ENCODE assay signal across 8 cellular contexts in the genomic region with DNA sequence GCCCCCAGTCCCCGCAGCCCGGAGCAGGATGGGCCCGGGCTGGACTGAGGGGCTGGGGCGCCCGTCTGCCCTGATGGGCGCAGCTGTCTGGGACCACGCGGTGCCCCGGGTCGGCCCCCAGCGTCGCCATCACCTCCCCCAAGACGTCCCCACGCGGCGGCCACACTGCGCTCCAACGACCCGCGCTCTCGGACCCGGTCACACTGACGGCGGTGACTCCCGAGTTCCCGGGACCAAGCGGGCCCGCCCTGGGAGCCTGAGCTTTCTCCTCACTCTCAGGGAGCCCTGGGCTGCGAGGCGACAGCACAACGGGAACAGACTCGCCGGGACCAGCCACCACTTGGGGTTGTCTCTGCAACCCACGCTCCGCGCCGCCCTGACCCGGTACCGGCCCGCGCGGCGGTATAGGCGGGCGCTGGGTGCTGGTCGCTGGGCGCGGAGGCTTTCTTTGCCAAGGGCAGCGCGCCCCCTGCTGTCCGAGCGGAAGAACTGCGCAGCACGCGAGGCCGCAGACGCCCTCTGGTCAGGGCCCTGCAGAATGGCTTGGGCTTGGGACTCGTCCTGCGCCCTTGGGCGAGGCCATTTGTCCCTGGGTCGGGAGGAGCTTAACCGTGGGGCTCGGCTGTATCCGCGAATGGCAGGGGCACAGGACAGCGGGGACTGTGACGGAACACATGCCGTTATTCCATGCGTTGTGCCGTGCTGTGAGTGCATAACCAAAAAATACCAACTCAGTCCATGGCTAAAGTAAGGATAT. TPM values are rescaled to one million over a fixed set of nuclear protein-coding genes. Genes with fewer than 3 reads are reported as not detected.
DNase-seq lines count a peak whose midpoint lies in the region; ATAC-seq and TF ChIP-seq lines count a peak whose summit lies in the region.

No MANE protein-coding gene starts in this region.

- peak overlapping the region in 1 of 2 experiments; percentile 41; a peak in 1 of 4 replicates for H3K4me3 ChIP-seq in DND-41 (ENCODE audit: low read depth in 1 of 2, low read length in 2 of 2)
- no peak overlapping the region for H3K4me3 ChIP-seq in Karpas-422 (ENCODE audit: low read length)

- no peaks in the 10 kb centered on the region for H3K36me3 Mint-ChIP-seq in activated naive CD4-positive, alpha-beta T cell treated with anti-CD3 and anti-CD28 coated beads, Interleukin-2, amount 50 U/mL, for 24 hours
- no peaks in the 10 kb centered on the region for H3K36me3 Mint-ChIP-seq in glutamatergic neuron (ENCODE audit: unreplicated experiment)

- DNase-seq in DND-41 (peak; percentile 57), Karpas-422 (peak; percentile 82), glutamatergic neuron (peak; percentile 88), omental fat pad (ENCODE audit: low spot score) (peak; percentile 76), superior temporal gyrus (ENCODE audit: extremely low spot score) (peak; percentile 84)

- H3K4me3 Mint-ChIP-seq in activated naive CD4-positive, alpha-beta T cell treated with anti-CD3 and anti-CD28 coated beads, Interleukin-2, amount 50 U/mL, for 24 hours, result peak overlapping the region; percentile 68
- H3K4me3 Mint-ChIP-seq in glutamatergic neuron (ENCODE audit: unreplicated experiment), result peak overlapping the region; percentile 61

- no peak overlapping the region for H3K27ac ChIP-seq in DND-41 (ENCODE audit: low read length)
- H3K27ac ChIP-seq in Karpas-422 (ENCODE audit: low read length), result no peak overlapping the region

- H3K36me3 ChIP-seq in DND-41 (ENCODE audit: insufficient read depth, low read length), result no peaks in the 10 kb centered on the region
- no peaks in the 10 kb centered on the region for H3K36me3 ChIP-seq in Karpas-422 (ENCODE audit: insufficient read depth, low read length)

- H4K20me1 ChIP-seq in DND-41 (ENCODE audit: insufficient read depth, low read length) (no peaks in the 10 kb centered on the region), Karpas-422 (ENCODE audit: insufficient read depth, low read depth, low read length) (no peaks in the 10 kb centered on the region)

- H3K9me2 ChIP-seq in Karpas-422 (replicated peaks; ENCODE audit: insufficient read depth, low read length), result no peaks in the 10 kb centered on the region

- TF ChIP-seq CTCF in DND-41 (IDR thresholded peaks at IDR 0.05; ENCODE audit: borderline replicate concordance, extremely low read depth, low read length, poor library complexity, severe bottlenecking) (peak; percentile 96), glutamatergic neuron (IDR thresholded peaks at IDR 0.05; ENCODE audit: partially characterized antibody, unreplicated experiment) (peak; percentile 100), omental fat pad (IDR thresholded peaks at IDR 0.05) (peak in 1 of 3 donors; percentile 95)

- H3K27ac Mint-ChIP-seq in activated naive CD4-positive, alpha-beta T cell treated with anti-CD3 and anti-CD28 coated beads, Interleukin-2, amount 50 U/mL, for 24 hours, result no peak overlapping the region
- no peak overlapping the region for H3K27ac Mint-ChIP-seq in glutamatergic neuron (ENCODE audit: unreplicated experiment)

- H3K4me2 ChIP-seq in DND-41 (ENCODE audit: insufficient read depth, low read length) (peak overlapping the region; percentile 61), Karpas-422 (ENCODE audit: low read depth, low read length, poor library complexity, severe bottlenecking) (peak overlapping the region; percentile 13)

- H3K27me3 ChIP-seq in DND-41 (ENCODE audit: insufficient read depth, low read length, poor library complexity) (peaks cover 3% of the 10 kb centered on the region), Karpas-422 (ENCODE audit: low read length) (no peaks in the 10 kb centered on the region)

- H2AFZ ChIP-seq in DND-41 (ENCODE audit: low read depth, low read length) (peak overlapping the region; percentile 58), Karpas-422 (ENCODE audit: low read length) (no peak overlapping the region)

- H3K4me1 Mint-ChIP-seq in activated naive CD4-positive, alpha-beta T cell treated with anti-CD3 and anti-CD28 coated beads, Interleukin-2, amount 50 U/mL, for 24 hours, result no peaks in the 10 kb centered on the region
- H3K4me1 Mint-ChIP-seq in glutamatergic neuron (ENCODE audit: low read depth, unreplicated experiment), result peaks cover 1% of the 10 kb centered on the region

- H3K9ac ChIP-seq in DND-41 (ENCODE audit: low read depth, low read length) (0 out of 2 replicates have a peak overlapping the region, but pooled peaks have one; percentile 26), Karpas-422 (ENCODE audit: low read length) (no peak overlapping the region)

- H3K9me3 ChIP-seq in DND-41 (ENCODE audit: insufficient read depth, low read length, severe bottlenecking) (no peaks in the 10 kb centered on the region), Karpas-422 (ENCODE audit: low read length) (no peaks in the 10 kb centered on the region)

- H3K27me3 Mint-ChIP-seq in activated naive CD4-positive, alpha-beta T cell treated with anti-CD3 and anti-CD28 coated beads, Interleukin-2, amount 50 U/mL, for 24 hours, result peaks cover 2% of the 10 kb centered on the region
- peaks cover 4% of the 10 kb centered on the region for H3K27me3 Mint-ChIP-seq in glutamatergic neuron (ENCODE audit: unreplicated experiment)

- ATAC-seq in DND-41 (ENCODE audit: insufficient read depth, low read depth) (peak; percentile 93), GM21619 (IDR thresholded peaks at IDR 0.05; ENCODE audit: unreplicated experiment) (peak; percentile 71), SK-N-SH treated with all-trans-retinoic acid at 6 μM for 48 hours (peak; percentile 95), omental fat pad (ENCODE audit: low FRiP score) (peak; percentile 93)

- H3K4me1 ChIP-seq in DND-41 (ENCODE audit: insufficient read depth, low read length), result peaks cover 3% of the 10 kb centered on the region
- no peaks in the 10 kb centered on the region for H3K4me1 ChIP-seq in Karpas-422 (ENCODE audit: low read length)

- H3K9me3 Mint-ChIP-seq in activated naive CD4-positive, alpha-beta T cell treated with anti-CD3 and anti-CD28 coated beads, Interleukin-2, amount 50 U/mL, for 24 hours, result no peaks in the 10 kb centered on the region
- H3K9me3 Mint-ChIP-seq in glutamatergic neuron (ENCODE audit: unreplicated experiment), result peaks cover 1% of the 10 kb centered on the region

- H3K79me2 ChIP-seq in DND-41 (ENCODE audit: insufficient read depth, low read length) (no peaks in the 10 kb centered on the region), Karpas-422 (ENCODE audit: low read length) (no peaks in the 10 kb centered on the region)

TF ChIP-seq in SK-N-SH treated with all-trans-retinoic acid at 6 μM for 48 hours, 23 proteins besides CTCF, POLR2A, EP300 and RAD21:
- TF ChIP-seq, protein P1, sequence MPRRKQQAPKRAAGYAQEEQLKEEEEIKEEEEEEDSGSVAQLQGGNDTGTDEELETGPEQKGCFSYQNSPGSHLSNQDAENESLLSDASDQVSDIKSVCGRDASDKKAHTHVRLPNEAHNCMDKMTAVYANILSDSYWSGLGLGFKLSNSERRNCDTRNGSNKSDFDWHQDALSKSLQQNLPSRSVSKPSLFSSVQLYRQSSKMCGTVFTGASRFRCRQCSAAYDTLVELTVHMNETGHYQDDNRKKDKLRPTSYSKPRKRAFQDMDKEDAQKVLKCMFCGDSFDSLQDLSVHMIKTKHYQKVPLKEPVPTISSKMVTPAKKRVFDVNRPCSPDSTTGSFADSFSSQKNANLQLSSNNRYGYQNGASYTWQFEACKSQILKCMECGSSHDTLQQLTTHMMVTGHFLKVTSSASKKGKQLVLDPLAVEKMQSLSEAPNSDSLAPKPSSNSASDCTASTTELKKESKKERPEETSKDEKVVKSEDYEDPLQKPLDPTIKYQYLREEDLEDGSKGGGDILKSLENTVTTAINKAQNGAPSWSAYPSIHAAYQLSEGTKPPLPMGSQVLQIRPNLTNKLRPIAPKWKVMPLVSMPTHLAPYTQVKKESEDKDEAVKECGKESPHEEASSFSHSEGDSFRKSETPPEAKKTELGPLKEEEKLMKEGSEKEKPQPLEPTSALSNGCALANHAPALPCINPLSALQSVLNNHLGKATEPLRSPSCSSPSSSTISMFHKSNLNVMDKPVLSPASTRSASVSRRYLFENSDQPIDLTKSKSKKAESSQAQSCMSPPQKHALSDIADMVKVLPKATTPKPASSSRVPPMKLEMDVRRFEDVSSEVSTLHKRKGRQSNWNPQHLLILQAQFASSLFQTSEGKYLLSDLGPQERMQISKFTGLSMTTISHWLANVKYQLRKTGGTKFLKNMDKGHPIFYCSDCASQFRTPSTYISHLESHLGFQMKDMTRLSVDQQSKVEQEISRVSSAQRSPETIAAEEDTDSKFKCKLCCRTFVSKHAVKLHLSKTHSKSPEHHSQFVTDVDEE (CRISPR knock-in tag; IDR thresholded peaks at IDR 0.05), result no peak
- TF ChIP-seq ISL1 (CRISPR knock-in tag; IDR thresholded peaks at IDR 0.05), result no peak
TF ChIP-seq in SK-N-SH treated with all-trans-retinoic acid at 6 μM for 48 hours: peak in this region for 0.

RNA-seq across cellular contexts. Expression of a gene that starts 54.8 kb away (rescaled TPM):
- not detected in 2 replicates for total RNA-seq in Karpas-422 (2014; rRNA removed; shearing (Covaris generic); ENCODE audit: low replicate concordance)
- total RNA-seq in glutamatergic neuron (ENCODE audit: unreplicated experiment) (0.17 TPM), omental fat pad (not detected)

RNA-seq across cellular contexts. Expression of a gene that starts 57.5 kb away (rescaled TPM):
- total RNA-seq in Karpas-422 (2014; rRNA removed; shearing (Covaris generic); ENCODE audit: low replicate concordance), result 0.89 and 2.1 TPM in 2 replicates
- total RNA-seq in glutamatergic neuron (ENCODE audit: unreplicated experiment) (103 TPM), omental fat pad (10 to 100 TPM; 18.7 to 31.6 (median 27.7) TPM)
